In genomic region chr10:118447478-118447877, GRCh38 we compare ENCODE assay signal across 18 cellular contexts.
DNase-seq lines count a peak whose midpoint lies in the region; ATAC-seq and TF ChIP-seq lines count a peak whose summit lies in the region.
"Had no signal": no experiment of that assay in that cellular context is flagged by ENCODE, and none has a peak within 500 bp of the region (broad histone marks: within the 10 kb centered on the region; RNA-seq: fewer than 3 reads in every experiment).

No MANE protein-coding gene starts in this region.

- H3K4me1 Mint-ChIP-seq in osteocyte (ENCODE audit: unreplicated experiment), result no peaks in the 10 kb centered on the region
- H3K4me1 Mint-ChIP-seq: activated CD8-positive, alpha-beta memory T cell treated with anti-CD3 and anti-CD28 coated beads, Interleukin-2, amount 10 ng/mL, durations not matched to agents 7 days and 5 days; natural killer cell had no signal

- peaks cover 11% of the 10 kb centered on the region for H3K27me3 Mint-ChIP-seq in osteocyte (ENCODE audit: unreplicated experiment)

- H3K27me3 ChIP-seq in BE2C, result peaks cover 12% of the 10 kb centered on the region
- H3K27me3 ChIP-seq in PC-3 (ENCODE audit: low read length), result peaks cover 73% of the 10 kb centered on the region
- H3K27me3 ChIP-seq: BLaER1 treated with 17β-estradiol and CSF1 and Interleukin-3, amounts not matched to agents 10 nM and 100 nM had no signal

- no peaks in the 10 kb centered on the region for H3K9me3 ChIP-seq in BE2C
- H3K9me3 ChIP-seq in PC-3 (ENCODE audit: low read length), result no peaks in the 10 kb centered on the region

- TF ChIP-seq CTCF in BE2C (IDR thresholded peaks at IDR 0.05; ENCODE audit: low read depth, low read length), result no peak
- no peak for TF ChIP-seq CTCF in PC-3 (conservative IDR thresholded peaks at IDR 0.05; ENCODE audit: low read depth, low read length)
- TF ChIP-seq CTCF in osteocyte (IDR thresholded peaks at IDR 0.05), result no peak

- no peak overlapping the region for H2AFZ ChIP-seq in PC-3 (ENCODE audit: low read length)
- H2AFZ ChIP-seq: PC-9 had no signal

- ATAC-seq in PC-3, result no peak
- ATAC-seq: activated CD8-positive, alpha-beta memory T cell treated with anti-CD3 and anti-CD28 coated beads, Interleukin-2, amount 10 ng/mL, durations not matched to agents 7 days and 5 days; effector memory CD8-positive, alpha-beta T cell; natural killer cell had no signal

- H3K79me2 ChIP-seq in PC-3 (ENCODE audit: low read length), result no peaks in the 10 kb centered on the region

- H3K4me1 ChIP-seq in BE2C (no peaks in the 10 kb centered on the region), PC-3 (ENCODE audit: insufficient read depth, low read length) (no peaks in the 10 kb centered on the region)
- H3K4me1 ChIP-seq: spleen had no signal

- no TSS peak for BruUV-seq in PC-3 (replicated peaks; lab: Mats Ljungman, UMichigan)

- no peak overlapping the region for H3K27ac Mint-ChIP-seq in osteocyte (ENCODE audit: unreplicated experiment)
- H3K27ac Mint-ChIP-seq: activated CD8-positive, alpha-beta memory T cell treated with anti-CD3 and anti-CD28 coated beads, Interleukin-2, amount 10 ng/mL, durations not matched to agents 7 days and 5 days; effector memory CD8-positive, alpha-beta T cell; H9; natural killer cell had no signal

- peaks cover 9% of the 10 kb centered on the region for H3K9me3 Mint-ChIP-seq in osteocyte (ENCODE audit: unreplicated experiment)
- H3K9me3 Mint-ChIP-seq: effector memory CD8-positive, alpha-beta T cell had no signal

- POLR2A ChIA-PET in PC-3 (lab: Charles Lee; ENCODE audit: unreplicated experiment), result interaction anchor here (0.7 kb wide), 1 partner anchor 16 kb away, joined by 3 read pairs; no protein-coding TSS in a partner anchor

- H3K4me3 ChIP-seq in BE2C (ENCODE audit: low read depth, low read length) (no peak overlapping the region), PC-3 (ENCODE audit: low read length) (no peak overlapping the region)
- H3K4me3 ChIP-seq: BLaER1 treated with 17β-estradiol and CSF1 and Interleukin-3, amounts not matched to agents 10 nM and 100 nM; PC-9; spleen had no signal

- no peak overlapping the region for H3K27ac ChIP-seq in PC-3 (ENCODE audit: low read length)
- H3K27ac ChIP-seq: BLaER1 treated with 17β-estradiol and CSF1 and Interleukin-3, amounts not matched to agents 10 nM and 100 nM; PC-9; spleen had no signal

- intact Hi-C loops in PC-3 (cut with micrococcal nuclease), result no loop called here

- H3K36me3 Mint-ChIP-seq in osteocyte (ENCODE audit: unreplicated experiment), result no peaks in the 10 kb centered on the region
- H3K36me3 Mint-ChIP-seq: activated CD8-positive, alpha-beta memory T cell treated with anti-CD3 and anti-CD28 coated beads, Interleukin-2, amount 10 ng/mL, durations not matched to agents 7 days and 5 days had no signal

- CTCF ChIA-PET in PC-3 (lab: Charles Lee), result no interaction called here

- DNase-seq in BE2C, result peak; percentile 18
- peak; percentile 19 for DNase-seq in PC-3
- DNase-seq in fibroblast of peridontal ligament (ENCODE audit: extremely low read depth), result peak; percentile 1
- peak; percentile 65 for DNase-seq in osteocyte (ENCODE audit: extremely low spot score, unreplicated experiment)
- no peak for DNase-seq in iPS-NIHi11 (ENCODE audit: low spot score)
- DNase-seq in activated CD8-positive, alpha-beta memory T cell treated with anti-CD3 and anti-CD28 coated beads for 24 hours, result no peak
- DNase-seq in DMS79 (lab: John Stamatoyannopoulos, UW), result no peak
- DNase-seq in NCI-H2196 treated with DMSO at 0.1 percent for 48 hours (lab: John Stamatoyannopoulos, UW; ENCODE audit: unreplicated experiment), result no peak
- DNase-seq: activated CD8-positive, alpha-beta memory T cell treated with anti-CD3 and anti-CD28 coated beads, Interleukin-2, amount 10 ng/mL, durations not matched to agents 7 days and 5 days; amniotic stem cell; effector memory CD8-positive, alpha-beta T cell; H9; KG1; natural killer cell; NCI-H2107; spleen had no signal

- no peak overlapping the region for H3K4me3 Mint-ChIP-seq in osteocyte (ENCODE audit: unreplicated experiment)
- H3K4me3 Mint-ChIP-seq: activated CD8-positive, alpha-beta memory T cell treated with anti-CD3 and anti-CD28 coated beads, Interleukin-2, amount 10 ng/mL, durations not matched to agents 7 days and 5 days; effector memory CD8-positive, alpha-beta T cell; H9; natural killer cell had no signal

- H3K36me3 ChIP-seq in BE2C (no peaks in the 10 kb centered on the region), PC-3 (ENCODE audit: low read depth, low read length) (no peaks in the 10 kb centered on the region)
- H3K36me3 ChIP-seq: BLaER1 treated with 17β-estradiol and CSF1 and Interleukin-3, amounts not matched to agents 10 nM and 100 nM; spleen had no signal

- no peaks in the 10 kb centered on the region for H3F3A ChIP-seq in PC-3 (ENCODE audit: low read length, unreplicated experiment)

- no peaks in the 10 kb centered on the region for H3K9me2 ChIP-seq in PC-3 (replicated peaks; ENCODE audit: low read length)

- no peak overlapping the region for H3K4me2 ChIP-seq in PC-3 (ENCODE audit: low read length)
- H3K4me2 ChIP-seq: PC-9 had no signal

- H3K9ac ChIP-seq in PC-3 (ENCODE audit: low read length), result no peak overlapping the region
- H3K9ac ChIP-seq: BLaER1 treated with 17β-estradiol and CSF1 and Interleukin-3, amounts not matched to agents 10 nM and 100 nM had no signal

- no peaks in the 10 kb centered on the region for H4K20me1 ChIP-seq in PC-3 (ENCODE audit: low read length)
- H4K20me1 ChIP-seq: BLaER1 treated with 17β-estradiol and CSF1 and Interleukin-3, amounts not matched to agents 10 nM and 100 nM had no signal

Comparison
In these comparisons a context has a peak if more than half of its experiments do, and no peak if none do; other contexts are left out.
1. DNase-seq: peak in BE2C (single experiment), PC-3 (single experiment), fibroblast of peridontal ligament (single experiment) and osteocyte (single experiment); none in iPS-NIHi11 (single experiment), activated CD8-positive, alpha-beta memory T cell treated with anti-CD3 and anti-CD28 coated beads for 24 hours (single experiment), DMS79 (single experiment) and NCI-H2196 treated with DMSO at 0.1 percent for 48 hours (single experiment).